1 cellular context compared by ENCODE assay signal in the genomic region with DNA sequence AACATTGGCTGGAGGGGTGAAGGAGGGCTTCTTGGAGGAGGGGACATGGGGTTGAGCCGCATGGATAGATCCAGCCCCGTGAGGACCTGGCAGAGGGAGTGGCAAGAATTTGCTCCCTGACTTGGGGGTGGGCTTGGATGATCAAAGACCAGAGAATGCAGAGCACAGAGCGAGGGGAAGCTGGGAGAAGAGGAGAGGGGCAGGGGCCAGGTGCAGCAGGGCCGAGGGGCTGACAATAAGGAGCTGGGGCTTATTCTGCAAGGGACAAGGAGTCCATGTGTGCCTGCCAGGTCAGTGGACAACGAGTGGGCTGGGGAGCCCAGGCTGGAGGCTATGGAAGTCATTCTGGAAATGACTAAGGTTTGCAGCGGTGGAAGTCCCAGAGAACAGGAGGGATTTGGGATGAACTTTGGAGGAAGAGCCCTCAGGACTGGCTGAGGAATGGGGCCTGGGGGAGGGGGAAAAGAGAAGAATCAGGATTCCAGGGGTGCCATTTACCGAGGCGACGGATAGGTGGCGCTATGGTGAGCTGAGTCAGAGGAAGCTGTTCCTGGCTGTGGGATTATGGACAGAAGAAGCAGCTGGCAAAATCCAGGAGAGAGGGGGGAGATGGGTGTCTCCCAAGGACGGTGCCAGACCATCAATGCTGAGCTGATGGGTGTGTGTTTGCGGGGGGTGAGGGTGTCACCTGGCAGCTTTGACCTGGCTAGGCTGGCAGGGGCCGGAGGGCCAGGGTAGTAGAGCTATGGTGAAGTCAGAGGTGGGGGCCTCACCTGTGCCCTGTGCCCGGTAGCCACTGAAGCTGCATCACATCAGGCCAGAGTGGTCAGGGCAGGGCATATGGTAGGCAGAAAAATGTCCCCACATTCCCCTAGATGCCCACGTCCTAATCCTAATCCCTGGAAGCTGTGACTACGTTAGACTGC.
TF ChIP-seq lines count a peak whose summit lies in the region.

No MANE protein-coding gene starts in this region.

TF ChIP-seq in IMR-90, 13 proteins besides CTCF, POLR2A, EP300 and RAD21:
- no peak for TF ChIP-seq RFX5 (IDR thresholded peaks at IDR 0.05; ENCODE audit: low read depth, low read length)
- TF ChIP-seq, protein P1, sequence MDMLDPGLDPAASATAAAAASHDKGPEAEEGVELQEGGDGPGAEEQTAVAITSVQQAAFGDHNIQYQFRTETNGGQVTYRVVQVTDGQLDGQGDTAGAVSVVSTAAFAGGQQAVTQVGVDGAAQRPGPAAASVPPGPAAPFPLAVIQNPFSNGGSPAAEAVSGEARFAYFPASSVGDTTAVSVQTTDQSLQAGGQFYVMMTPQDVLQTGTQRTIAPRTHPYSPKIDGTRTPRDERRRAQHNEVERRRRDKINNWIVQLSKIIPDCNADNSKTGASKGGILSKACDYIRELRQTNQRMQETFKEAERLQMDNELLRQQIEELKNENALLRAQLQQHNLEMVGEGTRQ (IDR thresholded peaks at IDR 0.05; ENCODE audit: low read depth, low read length) = no peak
- no peak for TF ChIP-seq RCOR1 (IDR thresholded peaks at IDR 0.05; ENCODE audit: insufficient replicate concordance, low read length)
- no peak for TF ChIP-seq CEBPB (IDR thresholded peaks at IDR 0.05; ENCODE audit: low read depth, low read length)
- TF ChIP-seq MAFK (IDR thresholded peaks at IDR 0.05; ENCODE audit: low read depth, low read length) = peak; percentile 19; the same call in 1 of the 2 replicates
- TF ChIP-seq NFE2L2 (IDR thresholded peaks at IDR 0.05; ENCODE audit: low read depth, low read length) = peak; percentile 26; the same call in 1 of the 2 replicates
- TF ChIP-seq MAZ (IDR thresholded peaks at IDR 0.05; ENCODE audit: borderline replicate concordance, low read depth, low read length) = peak; percentile 66; the same call in 1 of the 2 replicates
- peak; percentile 77 for TF ChIP-seq SMC3 (IDR thresholded peaks at IDR 0.05; ENCODE audit: low read depth, low read length)
- TF ChIP-seq BHLHE40 (IDR thresholded peaks at IDR 0.05; ENCODE audit: low read depth, low read length) = no peak
- TF ChIP-seq, protein P2, sequence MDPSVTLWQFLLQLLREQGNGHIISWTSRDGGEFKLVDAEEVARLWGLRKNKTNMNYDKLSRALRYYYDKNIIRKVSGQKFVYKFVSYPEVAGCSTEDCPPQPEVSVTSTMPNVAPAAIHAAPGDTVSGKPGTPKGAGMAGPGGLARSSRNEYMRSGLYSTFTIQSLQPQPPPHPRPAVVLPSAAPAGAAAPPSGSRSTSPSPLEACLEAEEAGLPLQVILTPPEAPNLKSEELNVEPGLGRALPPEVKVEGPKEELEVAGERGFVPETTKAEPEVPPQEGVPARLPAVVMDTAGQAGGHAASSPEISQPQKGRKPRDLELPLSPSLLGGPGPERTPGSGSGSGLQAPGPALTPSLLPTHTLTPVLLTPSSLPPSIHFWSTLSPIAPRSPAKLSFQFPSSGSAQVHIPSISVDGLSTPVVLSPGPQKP (IDR thresholded peaks at IDR 0.05; ENCODE audit: borderline replicate concordance, low read depth, low read length) = no peak
- TF ChIP-seq FOS (IDR thresholded peaks at IDR 0.05; ENCODE audit: low read depth, low read length) = no peak
- TF ChIP-seq MXI1 (IDR thresholded peaks at IDR 0.05; ENCODE audit: borderline replicate concordance, low read depth, low read length) = no peak
- no peak for TF ChIP-seq CHD1 (IDR thresholded peaks at IDR 0.05; ENCODE audit: low read depth, low read length)
